Comparison of ENCODE assay signal across 7 cellular contexts in the genomic region with DNA sequence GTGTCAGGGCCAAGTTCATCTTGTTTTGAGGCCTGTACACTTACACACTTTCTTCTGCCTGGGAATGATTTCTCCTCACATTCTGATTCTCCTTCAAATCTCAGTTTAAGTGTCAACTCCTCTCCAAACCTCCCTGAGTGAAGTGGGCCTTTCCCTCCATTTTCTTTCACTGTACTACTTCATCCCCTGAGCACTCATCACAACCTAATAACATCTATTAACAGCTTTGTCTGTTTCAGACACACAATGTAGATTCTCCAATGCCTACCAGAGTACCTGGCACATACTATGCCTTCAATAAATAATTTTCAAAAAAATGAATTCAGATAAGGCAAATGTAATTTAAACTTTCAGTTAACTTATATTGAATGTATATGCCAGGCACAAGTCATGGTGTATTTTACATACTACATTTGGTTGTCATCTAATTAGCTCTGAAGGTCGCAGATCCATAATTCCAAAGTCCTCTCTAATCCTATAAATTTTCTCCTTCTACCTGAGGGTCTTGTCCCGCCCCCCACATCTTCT. TPM values are rescaled to one million over a fixed set of nuclear protein-coding genes. Genes with fewer than 3 reads are reported as not detected.
DNase-seq lines count a peak whose midpoint lies in the region; ATAC-seq and TF ChIP-seq lines count a peak whose summit lies in the region.

No MANE protein-coding gene starts in this region.

- H3K27ac ChIP-seq in liver (ENCODE audit: low read depth in 1 of 2, low read length in 2 of 2) (no peak overlapping the region), upper lobe of right lung (peak overlapping the region; percentile 77)

- H3K36me3 ChIP-seq in liver (ENCODE audit: control insufficient read depth in 4 of 4, insufficient read depth in 3 of 4, low read depth in 1 of 4, low read length in 3 of 4): peaks cover 0 to 2% (median 0%) of the 10 kb centered on the region in 4 donors
- H3K36me3 ChIP-seq in upper lobe of right lung: peaks cover 4% of the 10 kb centered on the region

- TF ChIP-seq RAD21 in liver (IDR thresholded peaks at IDR 0.05): no peak

- ATAC-seq in GM18873 (IDR thresholded peaks at IDR 0.05; ENCODE audit: low FRiP score, unreplicated experiment) (peak; percentile 6), HG03064 (IDR thresholded peaks at IDR 0.05; ENCODE audit: low read depth, unreplicated experiment) (peak; percentile 5), upper lobe of right lung (no peak)
- ATAC-seq in activated naive CD8-positive, alpha-beta T cell treated with anti-CD3 and anti-CD28 coated beads, Interleukin-2, amount 50 U/mL, for 24 hours: no peak

- H3K4me3 Mint-ChIP-seq in activated naive CD8-positive, alpha-beta T cell treated with anti-CD3 and anti-CD28 coated beads, Interleukin-2, amount 50 U/mL, for 24 hours: peak overlapping the region; percentile 96

- H3K4me3 ChIP-seq in liver (ENCODE audit: low read depth in 1 of 3, low read length in 3 of 3) (peak overlapping the region; percentile 36 to 90 (median 83)), upper lobe of right lung (peak overlapping the region; percentile 94)

- H3K27ac Mint-ChIP-seq in activated naive CD8-positive, alpha-beta T cell treated with anti-CD3 and anti-CD28 coated beads, Interleukin-2, amount 50 U/mL, for 24 hours: peak overlapping the region; percentile 89

- H3K4me1 ChIP-seq in liver (ENCODE audit: control insufficient read depth in 4 of 4, insufficient read depth in 4 of 4, low read length in 3 of 4): peaks cover 0 to 10% (median 4%) of the 10 kb centered on the region in 4 donors
- peaks cover 10% of the 10 kb centered on the region for H3K4me1 ChIP-seq in upper lobe of right lung

- H3K4me1 Mint-ChIP-seq in activated naive CD8-positive, alpha-beta T cell treated with anti-CD3 and anti-CD28 coated beads, Interleukin-2, amount 50 U/mL, for 24 hours: peaks cover 34% of the 10 kb centered on the region

- intact Hi-C loops in upper lobe of right lung (cut with DNase I): no loop called here

- TF ChIP-seq CTCF in liver (IDR thresholded peaks at IDR 0.05; ENCODE audit: low read depth, low read length, missing input control) (no peak), upper lobe of right lung (IDR thresholded peaks at IDR 0.05) (no peak), GM10248 (IDR thresholded peaks at IDR 0.05; ENCODE audit: control extremely low read depth, extremely low read depth, low read depth, missing control alignments) (no peak)

- no peak overlapping the region for H3K9ac ChIP-seq in liver (ENCODE audit: low read depth in 1 of 2, low read length in 2 of 2)

- no peaks in the 10 kb centered on the region for H3K27me3 ChIP-seq in liver (ENCODE audit: control insufficient read depth in 4 of 4, insufficient read depth in 4 of 4, low read length in 3 of 4)
- H3K27me3 ChIP-seq in upper lobe of right lung: no peaks in the 10 kb centered on the region

- peaks cover 2% of the 10 kb centered on the region for H3K27me3 Mint-ChIP-seq in activated naive CD8-positive, alpha-beta T cell treated with anti-CD3 and anti-CD28 coated beads, Interleukin-2, amount 50 U/mL, for 24 hours

- H3K9me3 ChIP-seq in liver (ENCODE audit: control insufficient read depth in 4 of 4, low read length in 3 of 4) (no peaks in the 10 kb centered on the region), upper lobe of right lung (no peaks in the 10 kb centered on the region)

- CTCF ChIA-PET in GM10248 (lab: Yijun Ruan, JAX): no interaction called here

- H3K9me3 Mint-ChIP-seq in activated naive CD8-positive, alpha-beta T cell treated with anti-CD3 and anti-CD28 coated beads, Interleukin-2, amount 50 U/mL, for 24 hours: peaks cover 8% of the 10 kb centered on the region

- WGBS in liver: 0% methylated on average over 2 of the region's 2 CpGs

- no peak for DNase-seq in activated naive CD8-positive, alpha-beta T cell treated with anti-CD3 and anti-CD28 coated beads, Interleukin-2, amount 50 U/mL, for 24 hours
- DNase-seq in upper lobe of right lung (no peak), GM10248 (ENCODE audit: extremely low spot score) (no peak), NOMO-1 (lab: John Stamatoyannopoulos, UW; ENCODE audit: unreplicated experiment in 2 of 2) (no peak)

- POLR2A ChIA-PET in GM10248 (lab: Yijun Ruan, JAX): no interaction called here

- H3K36me3 Mint-ChIP-seq in activated naive CD8-positive, alpha-beta T cell treated with anti-CD3 and anti-CD28 coated beads, Interleukin-2, amount 50 U/mL, for 24 hours (ENCODE audit: low read depth): peaks cover 5% of the 10 kb centered on the region

TF ChIP-seq in liver, 16 proteins besides CTCF, POLR2A, EP300 and RAD21:
- TF ChIP-seq RXRA (IDR thresholded peaks at IDR 0.05) (no peak), GABPA (IDR thresholded peaks at IDR 0.05 in 1 of 2, conservative IDR thresholded peaks at IDR 0.05 in 1 of 2) (no peak), TAF1 (conservative IDR thresholded peaks at IDR 0.05) (no peak), FOXA2 (IDR thresholded peaks at IDR 0.05) (no peak), JUND (IDR thresholded peaks at IDR 0.05) (no peak), EGR1 (IDR thresholded peaks at IDR 0.05; ENCODE audit: low read depth in 2 of 2) (no peak), YY1 (IDR thresholded peaks at IDR 0.05) (no peak), NR2F2 (IDR thresholded peaks at IDR 0.05) (no peak), HNF4A (conservative IDR thresholded peaks at IDR 0.05) (no peak), SP1 (IDR thresholded peaks at IDR 0.05) (no peak), FOXA1 (IDR thresholded peaks at IDR 0.05) (no peak), HNF4G (IDR thresholded peaks at IDR 0.05) (no peak)
- TF ChIP-seq, protein P1, sequence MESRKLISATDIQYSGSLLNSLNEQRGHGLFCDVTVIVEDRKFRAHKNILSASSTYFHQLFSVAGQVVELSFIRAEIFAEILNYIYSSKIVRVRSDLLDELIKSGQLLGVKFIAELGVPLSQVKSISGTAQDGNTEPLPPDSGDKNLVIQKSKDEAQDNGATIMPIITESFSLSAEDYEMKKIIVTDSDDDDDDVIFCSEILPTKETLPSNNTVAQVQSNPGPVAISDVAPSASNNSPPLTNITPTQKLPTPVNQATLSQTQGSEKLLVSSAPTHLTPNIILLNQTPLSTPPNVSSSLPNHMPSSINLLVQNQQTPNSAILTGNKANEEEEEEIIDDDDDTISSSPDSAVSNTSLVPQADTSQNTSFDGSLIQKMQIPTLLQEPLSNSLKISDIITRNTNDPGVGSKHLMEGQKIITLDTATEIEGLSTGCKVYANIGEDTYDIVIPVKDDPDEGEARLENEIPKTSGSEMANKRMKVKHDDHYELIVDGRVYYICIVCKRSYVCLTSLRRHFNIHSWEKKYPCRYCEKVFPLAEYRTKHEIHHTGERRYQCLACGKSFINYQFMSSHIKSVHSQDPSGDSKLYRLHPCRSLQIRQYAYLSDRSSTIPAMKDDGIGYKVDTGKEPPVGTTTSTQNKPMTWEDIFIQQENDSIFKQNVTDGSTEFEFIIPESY (IDR thresholded peaks at IDR 0.05): no peak
- TF ChIP-seq, protein P2, sequence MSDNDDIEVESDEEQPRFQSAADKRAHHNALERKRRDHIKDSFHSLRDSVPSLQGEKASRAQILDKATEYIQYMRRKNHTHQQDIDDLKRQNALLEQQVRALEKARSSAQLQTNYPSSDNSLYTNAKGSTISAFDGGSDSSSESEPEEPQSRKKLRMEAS (IDR thresholded peaks at IDR 0.05): no peak
- TF ChIP-seq, protein P3, sequence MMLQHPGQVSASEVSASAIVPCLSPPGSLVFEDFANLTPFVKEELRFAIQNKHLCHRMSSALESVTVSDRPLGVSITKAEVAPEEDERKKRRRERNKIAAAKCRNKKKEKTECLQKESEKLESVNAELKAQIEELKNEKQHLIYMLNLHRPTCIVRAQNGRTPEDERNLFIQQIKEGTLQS (IDR thresholded peaks at IDR 0.05): no peak
- TF ChIP-seq, protein P4, sequence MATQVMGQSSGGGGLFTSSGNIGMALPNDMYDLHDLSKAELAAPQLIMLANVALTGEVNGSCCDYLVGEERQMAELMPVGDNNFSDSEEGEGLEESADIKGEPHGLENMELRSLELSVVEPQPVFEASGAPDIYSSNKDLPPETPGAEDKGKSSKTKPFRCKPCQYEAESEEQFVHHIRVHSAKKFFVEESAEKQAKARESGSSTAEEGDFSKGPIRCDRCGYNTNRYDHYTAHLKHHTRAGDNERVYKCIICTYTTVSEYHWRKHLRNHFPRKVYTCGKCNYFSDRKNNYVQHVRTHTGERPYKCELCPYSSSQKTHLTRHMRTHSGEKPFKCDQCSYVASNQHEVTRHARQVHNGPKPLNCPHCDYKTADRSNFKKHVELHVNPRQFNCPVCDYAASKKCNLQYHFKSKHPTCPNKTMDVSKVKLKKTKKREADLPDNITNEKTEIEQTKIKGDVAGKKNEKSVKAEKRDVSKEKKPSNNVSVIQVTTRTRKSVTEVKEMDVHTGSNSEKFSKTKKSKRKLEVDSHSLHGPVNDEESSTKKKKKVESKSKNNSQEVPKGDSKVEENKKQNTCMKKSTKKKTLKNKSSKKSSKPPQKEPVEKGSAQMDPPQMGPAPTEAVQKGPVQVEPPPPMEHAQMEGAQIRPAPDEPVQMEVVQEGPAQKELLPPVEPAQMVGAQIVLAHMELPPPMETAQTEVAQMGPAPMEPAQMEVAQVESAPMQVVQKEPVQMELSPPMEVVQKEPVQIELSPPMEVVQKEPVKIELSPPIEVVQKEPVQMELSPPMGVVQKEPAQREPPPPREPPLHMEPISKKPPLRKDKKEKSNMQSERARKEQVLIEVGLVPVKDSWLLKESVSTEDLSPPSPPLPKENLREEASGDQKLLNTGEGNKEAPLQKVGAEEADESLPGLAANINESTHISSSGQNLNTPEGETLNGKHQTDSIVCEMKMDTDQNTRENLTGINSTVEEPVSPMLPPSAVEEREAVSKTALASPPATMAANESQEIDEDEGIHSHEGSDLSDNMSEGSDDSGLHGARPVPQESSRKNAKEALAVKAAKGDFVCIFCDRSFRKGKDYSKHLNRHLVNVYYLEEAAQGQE (IDR thresholded peaks at IDR 0.05): no peak

RNA-seq across cellular contexts. Expression of a gene that starts 0.4 kb away (rescaled TPM):
- total RNA-seq in liver: 10 to 100 TPM; 10.4 to 10.7 TPM
- 1 to 10 TPM; 4.5 to 5.5 TPM for polyA plus RNA-seq in liver
- total RNA-seq in upper lobe of right lung: 34.4 TPM

RNA-seq across cellular contexts. Expression of a gene that starts 52.1 kb away (rescaled TPM):
- total RNA-seq in liver: 1 to 10 TPM; 2.6 to 8.3 TPM
- polyA plus RNA-seq in liver: 1 to 10 TPM; 5.4 to 5.5 TPM
- total RNA-seq in upper lobe of right lung: 80.0 TPM

Comparison
In these comparisons a context has a peak if more than half of its experiments do, and no peak if none do; other contexts are left out.
1. ATAC-seq: peak in GM18873 (single experiment) and HG03064 (single experiment); none in activated naive CD8-positive, alpha-beta T cell treated with anti-CD3 and anti-CD28 coated beads, Interleukin-2, amount 50 U/mL, for 24 hours (single experiment) and upper lobe of right lung (single experiment).